In the genomic region with DNA sequence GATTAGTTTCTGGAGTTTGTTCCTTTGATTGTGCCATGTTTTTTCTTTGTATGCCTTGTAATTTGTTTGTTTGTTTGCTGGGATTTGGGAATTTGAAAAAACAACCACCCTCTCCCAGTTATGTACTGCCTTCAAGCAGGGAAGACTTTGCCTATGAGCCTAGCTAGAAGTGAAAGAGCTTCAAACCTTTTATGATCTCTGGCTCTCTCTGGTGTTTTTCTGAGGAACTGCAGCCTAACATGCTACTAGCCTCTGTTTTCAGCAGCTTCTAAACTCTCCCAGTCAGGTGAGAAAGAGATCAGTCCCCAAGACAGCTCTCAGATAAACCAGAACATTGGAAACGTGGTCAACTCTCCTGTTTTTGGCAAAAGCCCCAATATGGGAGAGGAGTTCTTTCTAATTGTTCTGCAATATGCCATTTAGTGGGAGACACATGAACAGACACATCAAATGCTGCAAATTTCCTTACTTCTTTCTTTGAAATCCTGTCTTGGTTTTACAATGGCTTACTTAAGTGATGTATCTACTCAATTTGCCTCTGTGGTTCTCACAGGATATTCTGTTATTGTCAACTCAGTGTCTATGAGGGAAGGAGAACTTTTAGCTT, we compare ENCODE assay signal across 9 cellular contexts. TPM values are rescaled to one million over a fixed set of nuclear protein-coding genes. Genes with fewer than 3 reads are reported as not detected.
DNase-seq lines count a peak whose midpoint lies in the region; ATAC-seq and TF ChIP-seq lines count a peak whose summit lies in the region.
"Had no signal": no experiment of that assay in that cellular context is flagged by ENCODE, and none has a peak within 500 bp of the region (broad histone marks: within the 10 kb centered on the region; RNA-seq: fewer than 3 reads in every experiment).

No MANE protein-coding gene starts in this region.

- H3K27ac Mint-ChIP-seq in Calu3 (ENCODE audit: unreplicated experiment) (no peak overlapping the region), endothelial cell (ENCODE audit: unreplicated experiment) (no peak overlapping the region)
- H3K27ac Mint-ChIP-seq in activated CD4-positive, alpha-beta T cell treated with anti-CD3 and anti-CD28 coated beads for 36 hours = no peak overlapping the region
- H3K27ac Mint-ChIP-seq: dendritic cell treated with granulocyte-macrophage colony-stimulating factor and Interleukin-4, amounts not matched to agents 40 ng/mL and 50 ng/mL, for 4 days had no signal

- H3K4me3 Mint-ChIP-seq in Calu3 (ENCODE audit: low read depth, unreplicated experiment) = no peak overlapping the region
- no peak overlapping the region for H3K4me3 Mint-ChIP-seq in activated CD4-positive, alpha-beta T cell treated with anti-CD3 and anti-CD28 coated beads for 36 hours
- no peak overlapping the region for H3K4me3 Mint-ChIP-seq in endothelial cell (ENCODE audit: unreplicated experiment)
- H3K4me3 Mint-ChIP-seq: dendritic cell treated with granulocyte-macrophage colony-stimulating factor and Interleukin-4, amounts not matched to agents 40 ng/mL and 50 ng/mL, for 4 days had no signal

- CTCF ChIA-PET in Calu3 (lab: Charles Lee) = interaction anchor here (0.5 to 5.0 kb wide), 12 partner anchors 13 to 308 kb away, joined by 3 to 86 read pairs (median 3); no protein-coding TSS in a partner anchor
- CTCF ChIA-PET in activated CD4-positive, alpha-beta T cell treated with anti-CD3 and anti-CD28 coated beads for 36 hours (lab: Charles Lee) = interaction anchor here (0.7 to 5.5 kb wide), 38 partner anchors 8 to 1475 kb away, joined by 3 to 210 read pairs (median 4); a partner anchor contains a TSS

- POLR2A ChIA-PET in activated CD4-positive, alpha-beta T cell treated with anti-CD3 and anti-CD28 coated beads for 36 hours (lab: Charles Lee) = interaction anchor here (0.6 to 1.1 kb wide), 2 partner anchors 38 to 244 kb away, joined by 3 read pairs; no protein-coding TSS in a partner anchor

- BruUV-seq in Calu3 (replicated peaks; lab: Mats Ljungman, UMichigan) = no TSS peak

- H3K4me1 Mint-ChIP-seq in Calu3 (ENCODE audit: low read depth, unreplicated experiment) (no peaks in the 10 kb centered on the region), endothelial cell (ENCODE audit: unreplicated experiment) (peaks cover 7% of the 10 kb centered on the region)
- no peaks in the 10 kb centered on the region for H3K4me1 Mint-ChIP-seq in activated CD4-positive, alpha-beta T cell treated with anti-CD3 and anti-CD28 coated beads for 36 hours

- H3K27ac ChIP-seq in thoracic aorta = no peak overlapping the region

- H3K27me3 Mint-ChIP-seq in Calu3 (ENCODE audit: unreplicated experiment) = peaks cover 14% of the 10 kb centered on the region
- peaks cover 22% of the 10 kb centered on the region for H3K27me3 Mint-ChIP-seq in activated CD4-positive, alpha-beta T cell treated with anti-CD3 and anti-CD28 coated beads for 36 hours
- H3K27me3 Mint-ChIP-seq in endothelial cell (ENCODE audit: unreplicated experiment) = peaks cover 1% of the 10 kb centered on the region

- H3K9me3 Mint-ChIP-seq in Calu3 (ENCODE audit: low read depth, unreplicated experiment) = peaks cover 3% of the 10 kb centered on the region
- H3K9me3 Mint-ChIP-seq in activated CD4-positive, alpha-beta T cell treated with anti-CD3 and anti-CD28 coated beads for 36 hours (ENCODE audit: low read depth) = peaks cover 3% of the 10 kb centered on the region
- H3K9me3 Mint-ChIP-seq in endothelial cell (ENCODE audit: unreplicated experiment) = no peaks in the 10 kb centered on the region
- H3K9me3 Mint-ChIP-seq: dendritic cell treated with granulocyte-macrophage colony-stimulating factor and Interleukin-4, amounts not matched to agents 40 ng/mL and 50 ng/mL, for 4 days had no signal

- no peaks in the 10 kb centered on the region for H3K27me3 ChIP-seq in thoracic aorta (replicated peaks; ENCODE audit: insufficient read depth)

- H3K4me3 ChIP-seq in thoracic aorta = no peak overlapping the region

- no peaks in the 10 kb centered on the region for H3K36me3 ChIP-seq in thoracic aorta

- H3K4me1 ChIP-seq in thoracic aorta (ENCODE audit: control insufficient read depth in 1 of 2, low read depth in 2 of 2) = no peaks in the 10 kb centered on the region

- ATAC-seq in GM19372 (IDR thresholded peaks at IDR 0.05; ENCODE audit: low read depth, unreplicated experiment) (peak; percentile 95), HG03432 (IDR thresholded peaks at IDR 0.05; ENCODE audit: unreplicated experiment) (peak; percentile 98), thoracic aorta (ENCODE audit: insufficient number of reproducible peaks, low FRiP score, low read depth) (peak; percentile 76)
- ATAC-seq in activated CD4-positive, alpha-beta T cell treated with anti-CD3 and anti-CD28 coated beads for 36 hours = peak; percentile 72

- H3K36me3 Mint-ChIP-seq in Calu3 (ENCODE audit: insufficient read depth, unreplicated experiment) (no peaks in the 10 kb centered on the region), endothelial cell (ENCODE audit: low read depth, unreplicated experiment) (peaks cover 17% of the 10 kb centered on the region)
- H3K36me3 Mint-ChIP-seq in activated CD4-positive, alpha-beta T cell treated with anti-CD3 and anti-CD28 coated beads for 36 hours (ENCODE audit: low read depth) = no peaks in the 10 kb centered on the region

- TF ChIP-seq CTCF in Calu3 (IDR thresholded peaks at IDR 0.05; ENCODE audit: unreplicated experiment) = peak; percentile 69
- peak; percentile 68 for TF ChIP-seq CTCF in endothelial cell (IDR thresholded peaks at IDR 0.05; ENCODE audit: unreplicated experiment)
- TF ChIP-seq CTCF in thoracic aorta (IDR thresholded peaks at IDR 0.05) = peak; percentile 70

- DNase-seq in Calu3 (peak; percentile 64), NCI-H446 (lab: John Stamatoyannopoulos, UW) (peak; percentile 31 to 74), endothelial cell (ENCODE audit: low spot score) (peak; percentile 67), myocyte (ENCODE audit: low read depth) (peak; percentile 81), thoracic aorta (ENCODE audit: low spot score) (no peak)
- DNase-seq in activated CD4-positive, alpha-beta T cell treated with anti-CD3 and anti-CD28 coated beads for 36 hours = peak; percentile 58

- no peaks in the 10 kb centered on the region for H3K9me3 ChIP-seq in thoracic aorta

- intact Hi-C loops in Calu3 (cut with micrococcal nuclease; ENCODE audit: unreplicated experiment) = loop anchor here (1.0 kb wide), 3 partner anchors 38 to 149 kb away; no protein-coding TSS in a partner anchor
- intact Hi-C loops in activated CD4-positive, alpha-beta T cell treated with anti-CD3 and anti-CD28 coated beads for 36 hours (cut with DNase I, micrococcal nuclease) = loop anchor here (1.0 to 10.0 kb wide), 4 partner anchors 38 to 1096 kb away; a partner anchor contains a TSS

RNA-seq across cellular contexts. Expression of a gene that starts 58.9 kb away (rescaled TPM):
- total RNA-seq in Calu3 (2022) (117 and 125 TPM in 2 replicates), endothelial cell (ENCODE audit: unreplicated experiment) (102 TPM), myocyte (299 and 322 TPM in 2 replicates), thoracic aorta (100 to 1,000 TPM; 248 to 258 TPM)
- 10 to 100 TPM; 35.2 to 46.3 TPM for total RNA-seq in activated CD4-positive, alpha-beta T cell treated with anti-CD3 and anti-CD28 coated beads for 36 hours
- polyA plus RNA-seq in myocyte (2012) = 112 TPM
